ENCODE assay signal across 12 cellular contexts in genomic region chr2:176105727-176106635, GRCh38. TPM values are rescaled to one million over a fixed set of nuclear protein-coding genes. Genes with fewer than 3 reads are reported as not detected.
DNase-seq lines count a peak whose midpoint lies in the region; ATAC-seq lines count a peak whose summit lies in the region.
"Had no signal": no experiment of that assay in that cellular context is flagged by ENCODE, and none has a peak within 500 bp of the region (broad histone marks: within the 10 kb centered on the region; RNA-seq: fewer than 3 reads in every experiment).

No MANE protein-coding gene starts in this region.

- H3K4me1 Mint-ChIP-seq in activated CD4-positive, alpha-beta memory T cell treated with anti-CD3 and anti-CD28 coated beads, Interleukin-2, amount 10 ng/mL, durations not matched to agents 7 days and 5 days = peaks cover 6% of the 10 kb centered on the region
- peaks cover 30% of the 10 kb centered on the region for H3K4me1 Mint-ChIP-seq in activated CD4-positive, alpha-beta memory T cell treated with anti-CD3 and anti-CD28 coated beads for 36 hours (ENCODE audit: low read depth)
- peaks cover 10% of the 10 kb centered on the region for H3K4me1 Mint-ChIP-seq in activated CD8-positive, alpha-beta T cell treated with anti-CD3 and anti-CD28 coated beads, Interleukin-2, amount 10 ng/mL, durations not matched to agents 7 days and 5 days (ENCODE audit: low read depth)
- H3K4me1 Mint-ChIP-seq in immature natural killer cell = peaks cover 13 to 19% of the 10 kb centered on the region in 2 donors
- peaks cover 44% of the 10 kb centered on the region for H3K4me1 Mint-ChIP-seq in stimulated activated naive CD8-positive, alpha-beta T cell treated with anti-CD3 and anti-CD28 coated beads, Interleukin-15, amount 100 ng/mL, for 72 hours

- CTCF ChIA-PET in activated CD4-positive, alpha-beta memory T cell treated with anti-CD3 and anti-CD28 coated beads, Interleukin-2, amount 10 ng/mL, durations not matched to agents 7 days and 5 days (lab: Charles Lee) = no interaction called here
- CTCF ChIA-PET in activated CD4-positive, alpha-beta memory T cell treated with anti-CD3 and anti-CD28 coated beads for 36 hours (lab: Charles Lee) = no interaction called here
- CTCF ChIA-PET in activated CD8-positive, alpha-beta T cell treated with anti-CD3 and anti-CD28 coated beads, Interleukin-2, amount 10 ng/mL, durations not matched to agents 7 days and 5 days (lab: Charles Lee) = no interaction called here

- H3K9me3 Mint-ChIP-seq in activated CD4-positive, alpha-beta memory T cell treated with anti-CD3 and anti-CD28 coated beads, Interleukin-2, amount 10 ng/mL, durations not matched to agents 7 days and 5 days = no peaks in the 10 kb centered on the region
- no peaks in the 10 kb centered on the region for H3K9me3 Mint-ChIP-seq in activated CD4-positive, alpha-beta memory T cell treated with anti-CD3 and anti-CD28 coated beads for 36 hours
- H3K9me3 Mint-ChIP-seq in activated CD8-positive, alpha-beta T cell treated with anti-CD3 and anti-CD28 coated beads, Interleukin-2, amount 10 ng/mL, durations not matched to agents 7 days and 5 days (ENCODE audit: insufficient read depth) = no peaks in the 10 kb centered on the region
- H3K9me3 Mint-ChIP-seq in immature natural killer cell = peaks cover 0 to 17% (median under 1%) of the 10 kb centered on the region in 6 donors
- no peaks in the 10 kb centered on the region for H3K9me3 Mint-ChIP-seq in stimulated activated naive CD8-positive, alpha-beta T cell treated with anti-CD3 and anti-CD28 coated beads, Interleukin-15, amount 100 ng/mL, for 72 hours

- H3K4me3 Mint-ChIP-seq in activated CD4-positive, alpha-beta memory T cell treated with anti-CD3 and anti-CD28 coated beads, Interleukin-2, amount 10 ng/mL, durations not matched to agents 7 days and 5 days = peak overlapping the region; percentile 33
- no peak overlapping the region for H3K4me3 Mint-ChIP-seq in activated CD4-positive, alpha-beta memory T cell treated with anti-CD3 and anti-CD28 coated beads for 36 hours
- H3K4me3 Mint-ChIP-seq in activated CD8-positive, alpha-beta T cell treated with anti-CD3 and anti-CD28 coated beads, Interleukin-2, amount 10 ng/mL, durations not matched to agents 7 days and 5 days = peak overlapping the region; percentile 33
- H3K4me3 Mint-ChIP-seq in immature natural killer cell = peak overlapping the region in 4 of 5 donors; percentile 12 to 85 (median 32)
- peak overlapping the region; percentile 49 to 58 for H3K4me3 Mint-ChIP-seq in stimulated activated naive CD8-positive, alpha-beta T cell treated with anti-CD3 and anti-CD28 coated beads, Interleukin-15, amount 100 ng/mL, for 72 hours

- H3K27ac Mint-ChIP-seq in activated CD4-positive, alpha-beta memory T cell treated with anti-CD3 and anti-CD28 coated beads, Interleukin-2, amount 10 ng/mL, durations not matched to agents 7 days and 5 days = peak overlapping the region; percentile 55
- no peak overlapping the region for H3K27ac Mint-ChIP-seq in activated CD4-positive, alpha-beta memory T cell treated with anti-CD3 and anti-CD28 coated beads for 36 hours
- H3K27ac Mint-ChIP-seq in activated CD8-positive, alpha-beta T cell treated with anti-CD3 and anti-CD28 coated beads, Interleukin-2, amount 10 ng/mL, durations not matched to agents 7 days and 5 days = peak overlapping the region; percentile 74
- peak overlapping the region in 2 of 6 donors; percentile 31 to 39 for H3K27ac Mint-ChIP-seq in immature natural killer cell
- no peak overlapping the region for H3K27ac Mint-ChIP-seq in stimulated activated naive CD8-positive, alpha-beta T cell treated with anti-CD3 and anti-CD28 coated beads, Interleukin-15, amount 100 ng/mL, for 72 hours

- H3K36me3 Mint-ChIP-seq in activated CD4-positive, alpha-beta memory T cell treated with anti-CD3 and anti-CD28 coated beads, Interleukin-2, amount 10 ng/mL, durations not matched to agents 7 days and 5 days (ENCODE audit: low read depth) = peaks cover 10% of the 10 kb centered on the region
- peaks cover 5% of the 10 kb centered on the region for H3K36me3 Mint-ChIP-seq in activated CD4-positive, alpha-beta memory T cell treated with anti-CD3 and anti-CD28 coated beads for 36 hours
- H3K36me3 Mint-ChIP-seq in activated CD8-positive, alpha-beta T cell treated with anti-CD3 and anti-CD28 coated beads, Interleukin-2, amount 10 ng/mL, durations not matched to agents 7 days and 5 days (ENCODE audit: low read depth) = peaks cover 6% of the 10 kb centered on the region
- H3K36me3 Mint-ChIP-seq in immature natural killer cell = peaks cover 0 to 10% (median 0%) of the 10 kb centered on the region in 3 donors

- intact Hi-C loops in activated CD4-positive, alpha-beta memory T cell treated with anti-CD3 and anti-CD28 coated beads for 36 hours (cut with micrococcal nuclease) = no loop called here

- DNase-seq in activated CD4-positive, alpha-beta memory T cell treated with anti-CD3 and anti-CD28 coated beads, Interleukin-2, amount 10 ng/mL, durations not matched to agents 7 days and 5 days = no peak
- no peak for DNase-seq in activated CD4-positive, alpha-beta memory T cell treated with anti-CD3 and anti-CD28 coated beads for 36 hours
- no peak for DNase-seq in activated CD8-positive, alpha-beta T cell treated with anti-CD3 and anti-CD28 coated beads, Interleukin-2, amount 10 ng/mL, durations not matched to agents 7 days and 5 days
- no peak for DNase-seq in immature natural killer cell
- DNase-seq in stimulated activated naive CD8-positive, alpha-beta T cell treated with anti-CD3 and anti-CD28 coated beads, Interleukin-15, amount 100 ng/mL, for 72 hours = peak in 1 of 2 donors; percentile 6
- no peak for DNase-seq in NCI-H82 treated with DMSO at 0.1 percent for 48 hours (lab: John Stamatoyannopoulos, UW; ENCODE audit: unreplicated experiment)
- no peak for DNase-seq in effector CD8-positive, alpha-beta T cell (lab: John Stamatoyannopoulos, UW)
- DNase-seq: amygdala; C1 segment of cervical spinal cord; stimulated activated CD4-positive, alpha-beta T cell treated with anti-CD3 and anti-CD28 coated beads, Interleukin-4, amount 100 ng/mL, for 24 hours had no signal

- H3K27me3 Mint-ChIP-seq in activated CD4-positive, alpha-beta memory T cell treated with anti-CD3 and anti-CD28 coated beads, Interleukin-2, amount 10 ng/mL, durations not matched to agents 7 days and 5 days = peaks cover 86% of the 10 kb centered on the region
- H3K27me3 Mint-ChIP-seq in activated CD4-positive, alpha-beta memory T cell treated with anti-CD3 and anti-CD28 coated beads for 36 hours = peaks cover 82% of the 10 kb centered on the region
- H3K27me3 Mint-ChIP-seq in activated CD8-positive, alpha-beta T cell treated with anti-CD3 and anti-CD28 coated beads, Interleukin-2, amount 10 ng/mL, durations not matched to agents 7 days and 5 days (ENCODE audit: low read depth) = peaks cover 80% of the 10 kb centered on the region
- H3K27me3 Mint-ChIP-seq in immature natural killer cell (ENCODE audit: low read depth in 3 of 3) = peaks cover 63 to 70% (median 68%) of the 10 kb centered on the region in 3 donors
- peaks cover 95% of the 10 kb centered on the region for H3K27me3 Mint-ChIP-seq in stimulated activated naive CD8-positive, alpha-beta T cell treated with anti-CD3 and anti-CD28 coated beads, Interleukin-15, amount 100 ng/mL, for 72 hours

- POLR2A ChIA-PET in activated CD4-positive, alpha-beta memory T cell treated with anti-CD3 and anti-CD28 coated beads, Interleukin-2, amount 10 ng/mL, durations not matched to agents 7 days and 5 days (lab: Charles Lee) = no interaction called here
- POLR2A ChIA-PET in activated CD4-positive, alpha-beta memory T cell treated with anti-CD3 and anti-CD28 coated beads for 36 hours (lab: Charles Lee) = no interaction called here
- POLR2A ChIA-PET in activated CD8-positive, alpha-beta T cell treated with anti-CD3 and anti-CD28 coated beads, Interleukin-2, amount 10 ng/mL, durations not matched to agents 7 days and 5 days (lab: Charles Lee) = no interaction called here

- no peak for ATAC-seq in activated CD8-positive, alpha-beta T cell treated with anti-CD3 and anti-CD28 coated beads, Interleukin-2, amount 10 ng/mL, durations not matched to agents 7 days and 5 days
- peak; percentile 31 for ATAC-seq in stimulated activated naive CD8-positive, alpha-beta T cell treated with anti-CD3 and anti-CD28 coated beads, Interleukin-15, amount 100 ng/mL, for 72 hours
- no peak for ATAC-seq in HG03439 (IDR thresholded peaks at IDR 0.05; ENCODE audit: unreplicated experiment)

RNA-seq across cellular contexts. Expression of gene HOXD11, which starts 1.1 kb away (rescaled TPM):
- not detected for total RNA-seq in activated CD4-positive, alpha-beta memory T cell treated with anti-CD3 and anti-CD28 coated beads, Interleukin-2, amount 10 ng/mL, durations not matched to agents 7 days and 5 days
- total RNA-seq in activated CD4-positive, alpha-beta memory T cell treated with anti-CD3 and anti-CD28 coated beads for 36 hours = not detected
- not detected for total RNA-seq in activated CD8-positive, alpha-beta T cell treated with anti-CD3 and anti-CD28 coated beads, Interleukin-2, amount 10 ng/mL, durations not matched to agents 7 days and 5 days
- not detected for polyA plus RNA-seq in immature natural killer cell
- total RNA-seq: mononuclear cell had no signal

RNA-seq across cellular contexts. Expression of gene HOXD12, which starts 6.4 kb away (rescaled TPM):
- not detected for total RNA-seq in activated CD4-positive, alpha-beta memory T cell treated with anti-CD3 and anti-CD28 coated beads, Interleukin-2, amount 10 ng/mL, durations not matched to agents 7 days and 5 days
- not detected for total RNA-seq in activated CD4-positive, alpha-beta memory T cell treated with anti-CD3 and anti-CD28 coated beads for 36 hours
- not detected for total RNA-seq in activated CD8-positive, alpha-beta T cell treated with anti-CD3 and anti-CD28 coated beads, Interleukin-2, amount 10 ng/mL, durations not matched to agents 7 days and 5 days
- not detected for polyA plus RNA-seq in immature natural killer cell
- total RNA-seq: mononuclear cell had no signal

RNA-seq across cellular contexts. Expression of gene HOXD10, which starts 10.6 kb away (rescaled TPM):
- not detected for total RNA-seq in activated CD4-positive, alpha-beta memory T cell treated with anti-CD3 and anti-CD28 coated beads, Interleukin-2, amount 10 ng/mL, durations not matched to agents 7 days and 5 days
- total RNA-seq in activated CD4-positive, alpha-beta memory T cell treated with anti-CD3 and anti-CD28 coated beads for 36 hours = not detected
- not detected for total RNA-seq in activated CD8-positive, alpha-beta T cell treated with anti-CD3 and anti-CD28 coated beads, Interleukin-2, amount 10 ng/mL, durations not matched to agents 7 days and 5 days
- not detected for polyA plus RNA-seq in immature natural killer cell
- total RNA-seq: mononuclear cell had no signal

RNA-seq across cellular contexts. Expression of gene HOXD13, which starts 13.5 kb away (rescaled TPM):
- total RNA-seq in activated CD4-positive, alpha-beta memory T cell treated with anti-CD3 and anti-CD28 coated beads, Interleukin-2, amount 10 ng/mL, durations not matched to agents 7 days and 5 days = not detected
- total RNA-seq in activated CD4-positive, alpha-beta memory T cell treated with anti-CD3 and anti-CD28 coated beads for 36 hours = not detected
- not detected for total RNA-seq in activated CD8-positive, alpha-beta T cell treated with anti-CD3 and anti-CD28 coated beads, Interleukin-2, amount 10 ng/mL, durations not matched to agents 7 days and 5 days
- not detected for polyA plus RNA-seq in immature natural killer cell
- total RNA-seq: mononuclear cell had no signal

RNA-seq across cellular contexts. Expression of gene HOXD9, which starts 16.5 kb away (rescaled TPM):
- total RNA-seq in activated CD4-positive, alpha-beta memory T cell treated with anti-CD3 and anti-CD28 coated beads, Interleukin-2, amount 10 ng/mL, durations not matched to agents 7 days and 5 days = not detected
- not detected for total RNA-seq in activated CD4-positive, alpha-beta memory T cell treated with anti-CD3 and anti-CD28 coated beads for 36 hours
- total RNA-seq in activated CD8-positive, alpha-beta T cell treated with anti-CD3 and anti-CD28 coated beads, Interleukin-2, amount 10 ng/mL, durations not matched to agents 7 days and 5 days = not detected
- polyA plus RNA-seq in immature natural killer cell = not detected
- total RNA-seq: mononuclear cell had no signal

Comparison
In these comparisons a context has a peak if more than half of its experiments do, and no peak if none do; other contexts are left out.
1. H3K27ac Mint-ChIP-seq: peak in activated CD4-positive, alpha-beta memory T cell treated with anti-CD3 and anti-CD28 coated beads, Interleukin-2, amount 10 ng/mL, durations not matched to agents 7 days and 5 days (single experiment) and activated CD8-positive, alpha-beta T cell treated with anti-CD3 and anti-CD28 coated beads, Interleukin-2, amount 10 ng/mL, durations not matched to agents 7 days and 5 days (single experiment); none in activated CD4-positive, alpha-beta memory T cell treated with anti-CD3 and anti-CD28 coated beads for 36 hours (single experiment) and stimulated activated naive CD8-positive, alpha-beta T cell treated with anti-CD3 and anti-CD28 coated beads, Interleukin-15, amount 100 ng/mL, for 72 hours (0 of 2).